In genomic region chr13:23463631-23464030, GRCh38 we compare ENCODE assay signal across 20 cellular contexts. TPM values are rescaled to one million over a fixed set of nuclear protein-coding genes. Genes with fewer than 3 reads are reported as not detected.
DNase-seq lines count a peak whose midpoint lies in the region; ATAC-seq, FAIRE-seq and TF ChIP-seq lines count a peak whose summit lies in the region.
"Had no signal": no experiment of that assay in that cellular context is flagged by ENCODE, and none has a peak within 500 bp of the region (broad histone marks: within the 10 kb centered on the region; RNA-seq: fewer than 3 reads in every experiment).

No MANE protein-coding gene starts in this region.

- no peaks in the 10 kb centered on the region for H4K20me1 ChIP-seq in IMR-90 (ENCODE audit: insufficient read depth, low read length)
- no peaks in the 10 kb centered on the region for H4K20me1 ChIP-seq in astrocyte (ENCODE audit: insufficient read depth, low read length)
- no peaks in the 10 kb centered on the region for H4K20me1 ChIP-seq in neural progenitor cell (ENCODE audit: low read depth)

- POLR2A ChIA-PET in IMR-90 (lab: Charles Lee; ENCODE audit: unreplicated experiment) (no interaction called here), WTC11 (lab: Charles Lee) (no interaction called here)

- H3K27ac Mint-ChIP-seq in astrocyte (ENCODE audit: unreplicated experiment) (peak overlapping the region; percentile 56), neural progenitor cell (peak overlapping the region; percentile 2), WTC11 (no peak overlapping the region)
- H3K27ac Mint-ChIP-seq: CD8-positive, alpha-beta T cell had no signal

- no peak overlapping the region for H3K4me3 ChIP-seq in AG10803 (ENCODE audit: low read length)
- no peak overlapping the region for H3K4me3 ChIP-seq in IMR-90 (ENCODE audit: insufficient read depth, low read depth, low read length)
- no peak overlapping the region for H3K4me3 ChIP-seq in astrocyte (ENCODE audit: insufficient read depth, low read depth, low read length)
- no peak overlapping the region for H3K4me3 ChIP-seq in neural progenitor cell
- no peak overlapping the region for H3K4me3 ChIP-seq in SJCRH30
- H3K4me3 ChIP-seq: K562 had no signal

- no peak overlapping the region for H3K56ac ChIP-seq in IMR-90 (ENCODE audit: extremely low read depth, insufficient read depth, low read length)

- no peak overlapping the region for H4K8ac ChIP-seq in IMR-90 (ENCODE audit: low read depth in 2 of 2, low read length in 2 of 2)

- peak; percentile 41 for DNase-seq in AG10803 (ENCODE audit: low read depth)
- DNase-seq in IMR-90, result no peak
- DNase-seq in astrocyte (ENCODE audit: low read depth), result peak; percentile 54
- no peak for DNase-seq in neural progenitor cell (ENCODE audit: low spot score)
- DNase-seq in SJCRH30, result no peak
- no peak for DNase-seq in COLO668 (lab: John Stamatoyannopoulos, UW; ENCODE audit: unreplicated experiment)
- DNase-seq in WTC11 (ENCODE audit: low spot score), result no peak
- DNase-seq: BE2C; CD8-positive, alpha-beta T cell; H7; NCI-H1694 treated with DMSO at 0.1 percent for 48 hours; NCI-H2107; NCI-H2227 treated with DMSO at 0.1 percent for 48 hours; NCI-H510A treated with DMSO at 0.1 percent for 48 hours; NCI-H774 had no signal

- TF ChIP-seq RAD21 in IMR-90 (IDR thresholded peaks at IDR 0.05; ENCODE audit: low read length), result no peak

- H3K36me3 Mint-ChIP-seq in astrocyte (ENCODE audit: low read depth, unreplicated experiment) (no peaks in the 10 kb centered on the region), neural progenitor cell (no peaks in the 10 kb centered on the region), WTC11 (no peaks in the 10 kb centered on the region)
- H3K36me3 Mint-ChIP-seq: CD8-positive, alpha-beta T cell had no signal

- H3K9me1 ChIP-seq in IMR-90 (ENCODE audit: insufficient read depth, low read length), result peaks cover 7% of the 10 kb centered on the region

- H3K9ac ChIP-seq in IMR-90 (ENCODE audit: low read depth, low read length), result no peak overlapping the region
- H3K9ac ChIP-seq in astrocyte (ENCODE audit: low read length), result peak overlapping the region; percentile 13
- no peak overlapping the region for H3K9ac ChIP-seq in neural progenitor cell

- no peak overlapping the region for H2BK120ac ChIP-seq in IMR-90 (ENCODE audit: low read depth, low read length)

- no peak overlapping the region for H2AK9ac ChIP-seq in IMR-90 (replicated peaks; ENCODE audit: low read depth, low read length, poor library complexity)

- no peak overlapping the region for H2BK5ac ChIP-seq in IMR-90 (ENCODE audit: low read depth, low read length, poor library complexity, severe bottlenecking)

- intact Hi-C loops in IMR-90 (cut with micrococcal nuclease), result no loop called here

- H3K4me2 ChIP-seq in IMR-90 (ENCODE audit: low read depth, low read length) (no peak overlapping the region), astrocyte (ENCODE audit: low read length) (no peak overlapping the region), neural progenitor cell (no peak overlapping the region)

- no TSS peak for BruUV-seq in IMR-90 (replicated peaks; lab: Mats Ljungman, UMichigan)

- ATAC-seq in IMR-90 (ENCODE audit: low read depth) (no peak), HG02973 (IDR thresholded peaks at IDR 0.05; ENCODE audit: unreplicated experiment) (no peak), WTC11 (no peak)
- ATAC-seq: CD8-positive, alpha-beta T cell; K562; Right ventricle myocardium inferior had no signal

- H3K79me2 ChIP-seq in astrocyte (ENCODE audit: insufficient read depth, low read length), result no peaks in the 10 kb centered on the region
- H3K79me2 ChIP-seq in neural progenitor cell (ENCODE audit: low read depth), result no peaks in the 10 kb centered on the region

- FAIRE-seq in astrocyte (lab: Jason Lieb, UNC), result no peak
- FAIRE-seq: D721Med, K562, RCC 7860 had no signal

- H2AFZ ChIP-seq in IMR-90 (replicated peaks; ENCODE audit: low read length, poor library complexity), result no peak overlapping the region
- H2AFZ ChIP-seq in astrocyte (ENCODE audit: low read depth, low read length), result no peak overlapping the region
- H2AFZ ChIP-seq in neural progenitor cell (replicated peaks), result no peak overlapping the region

- no peak overlapping the region for H4K5ac ChIP-seq in IMR-90 (ENCODE audit: low read depth, low read length)

- H2BK20ac ChIP-seq in IMR-90 (ENCODE audit: low read depth, low read length), result peak overlapping the region; percentile 32; the same call in 1 of the 2 replicates

- H3K27ac ChIP-seq in IMR-90 (ENCODE audit: insufficient read depth, low read length), result no peak overlapping the region
- peak overlapping the region; percentile 39 for H3K27ac ChIP-seq in astrocyte (ENCODE audit: low read depth, low read length)
- H3K27ac ChIP-seq in neural progenitor cell, result no peak overlapping the region
- H3K27ac ChIP-seq in SJCRH30, result no peak overlapping the region

- in situ Hi-C loops in IMR-90 (cut with MboI; ENCODE audit: low sequenced_read_pairs), result no loop called here

- H3K4me1 Mint-ChIP-seq in astrocyte (ENCODE audit: low read depth, unreplicated experiment) (peaks cover 15% of the 10 kb centered on the region), neural progenitor cell (peaks cover 7% of the 10 kb centered on the region), WTC11 (peaks cover 13% of the 10 kb centered on the region)

- H3K4me1 ChIP-seq in IMR-90 (ENCODE audit: control insufficient read depth, insufficient read depth, low read length) (peaks cover 14% of the 10 kb centered on the region), astrocyte (ENCODE audit: insufficient read depth, low read length) (peaks cover 21% of the 10 kb centered on the region), neural progenitor cell (peaks cover 3% of the 10 kb centered on the region), SJCRH30 (peaks cover 7% of the 10 kb centered on the region)

- H3K79me1 ChIP-seq in IMR-90 (ENCODE audit: low read depth in 1 of 2, low read length in 2 of 2), result peaks cover 0 to 8% of the 10 kb centered on the region in 2 experiments; a peak in 2 of 4 replicates

- H3K4me3 Mint-ChIP-seq in astrocyte (ENCODE audit: unreplicated experiment), result no peak overlapping the region
- H3K4me3 Mint-ChIP-seq in neural progenitor cell, result no peak overlapping the region
- no peak overlapping the region for H3K4me3 Mint-ChIP-seq in WTC11
- H3K4me3 Mint-ChIP-seq: CD8-positive, alpha-beta T cell had no signal

- no peak overlapping the region for H3K14ac ChIP-seq in IMR-90 (replicated peaks; ENCODE audit: low read depth, low read length)

- CTCF ChIA-PET in IMR-90 (lab: Yijun Ruan, JAX), result no interaction called here
- CTCF ChIA-PET in WTC11 (lab: Charles Lee), result no interaction called here

- H3K9me3 ChIP-seq in IMR-90 (ENCODE audit: control insufficient read depth, insufficient read depth, low read length) (no peaks in the 10 kb centered on the region), astrocyte (ENCODE audit: insufficient read depth, low read depth, low read length) (no peaks in the 10 kb centered on the region), neural progenitor cell (ENCODE audit: low read depth) (no peaks in the 10 kb centered on the region), SJCRH30 (replicated peaks) (no peaks in the 10 kb centered on the region)
- H3K9me3 ChIP-seq: BE2C had no signal

- no peak overlapping the region for H3K18ac ChIP-seq in IMR-90 (ENCODE audit: low read depth, low read length)

- H3K23ac ChIP-seq in IMR-90 (ENCODE audit: low read depth, low read length), result no peak overlapping the region

- no peaks in the 10 kb centered on the region for H3K36me3 ChIP-seq in IMR-90 (ENCODE audit: control insufficient read depth, insufficient read depth, low read length)
- no peaks in the 10 kb centered on the region for H3K36me3 ChIP-seq in astrocyte (ENCODE audit: insufficient read depth, low read length)
- no peaks in the 10 kb centered on the region for H3K36me3 ChIP-seq in neural progenitor cell
- H3K36me3 ChIP-seq in SJCRH30, result no peaks in the 10 kb centered on the region
- H3K36me3 ChIP-seq: BE2C had no signal

- H3K9me3 Mint-ChIP-seq in astrocyte (ENCODE audit: unreplicated experiment) (no peaks in the 10 kb centered on the region), neural progenitor cell (peaks cover 6% of the 10 kb centered on the region), WTC11 (peaks cover 10% of the 10 kb centered on the region)
- H3K9me3 Mint-ChIP-seq: CD8-positive, alpha-beta T cell had no signal

- peaks cover 3% of the 10 kb centered on the region for H3K27me3 Mint-ChIP-seq in astrocyte (ENCODE audit: low read depth, unreplicated experiment)
- peaks cover 3% of the 10 kb centered on the region for H3K27me3 Mint-ChIP-seq in neural progenitor cell (ENCODE audit: insufficient read depth, low read depth)
- peaks cover 25% of the 10 kb centered on the region for H3K27me3 Mint-ChIP-seq in WTC11 (ENCODE audit: low read depth)

- peaks cover 20% of the 10 kb centered on the region for H3F3A ChIP-seq in neural progenitor cell (ENCODE audit: low read depth)

- 100% methylated on average over 1 of the region's 3 CpGs; no CpG with 5 or more reads in 1 of the 2 experiments for WGBS in IMR-90 (ENCODE audit: extremely low coverage in 2 of 2, insufficient read length in 1 of 2), 2 experiments

- H2AK5ac ChIP-seq in IMR-90 (ENCODE audit: low read depth, low read length), result peak overlapping the region; percentile 17; the same call in 1 of the 2 replicates

- no peak for TF ChIP-seq CTCF in AG10803 (conservative IDR thresholded peaks at IDR 0.05; ENCODE audit: low read length)
- TF ChIP-seq CTCF in IMR-90 (conservative IDR thresholded peaks at IDR 0.05; ENCODE audit: low read depth, low read length), result no peak
- no peak for TF ChIP-seq CTCF in astrocyte (IDR thresholded peaks at IDR 0.05; ENCODE audit: insufficient read depth, low read depth, low read length)
- TF ChIP-seq CTCF in neural progenitor cell (IDR thresholded peaks at IDR 0.05), result no peak
- no peak for TF ChIP-seq CTCF in WTC11 (IDR thresholded peaks at IDR 0.05)

- H4K91ac ChIP-seq in IMR-90 (ENCODE audit: insufficient read depth, low read depth, low read length), result no peak overlapping the region

- dilution Hi-C loops in IMR-90 (cut with HindIII; ENCODE audit: low sequenced_read_pairs, unreplicated experiment), result no loop called here

- no peak overlapping the region for H3K4ac ChIP-seq in IMR-90 (ENCODE audit: low read depth, low read length)

- H3K27me3 ChIP-seq in IMR-90 (ENCODE audit: control insufficient read depth, insufficient read depth, low read length) (no peaks in the 10 kb centered on the region), astrocyte (ENCODE audit: insufficient read depth, low read length) (no peaks in the 10 kb centered on the region), neural progenitor cell (peaks cover 19% of the 10 kb centered on the region), SJCRH30 (no peaks in the 10 kb centered on the region)
- H3K27me3 ChIP-seq: BE2C had no signal

- TF ChIP-seq POLR2A in IMR-90 (IDR thresholded peaks at IDR 0.05; ENCODE audit: low read depth, low read length), result no peak

- peak overlapping the region; percentile 38; the same call in 1 of the 3 replicates for H2BK15ac ChIP-seq in IMR-90 (ENCODE audit: low read depth, low read length)

RNA-seq across cellular contexts. Expression of gene SACS, which starts 30.1 kb away (rescaled TPM):
- 121 and 174 TPM in 2 replicates for total RNA-seq in IMR-90 (2012; rRNA removed)
- polyA plus RNA-seq in IMR-90 (2012; rRNA removed), result 12.1 and 14.7 TPM in 2 replicates
- polyA plus RNA-seq in IMR-90 (2012; cell fraction: cytosol; rRNA removed), result 5.2 and 9.7 TPM in 2 replicates
- polyA plus RNA-seq in IMR-90 (2012; cell fraction: nucleus; rRNA removed; ENCODE audit: low replicate concordance), result 12.1 and 25.9 TPM in 2 replicates
- total RNA-seq in astrocyte, result 78.8 and 79.4 TPM in 2 replicates
- total RNA-seq in neural progenitor cell (ENCODE audit: low replicate concordance), result 58.1 and 77.7 TPM in 2 replicates
- 87.2 and 107 TPM in 2 replicates for total RNA-seq in SJCRH30 (2014; rRNA removed; shearing (Covaris generic))
- total RNA-seq in WTC11 (2021), result 30.5 to 35.2 TPM (median 30.8 TPM) in 3 replicates

Comparison
In these comparisons a context has a peak if more than half of its experiments do, and no peak if none do; other contexts are left out.
1. DNase-seq: peak in AG10803 (single experiment) and astrocyte (single experiment); none in IMR-90 (single experiment), neural progenitor cell (single experiment), SJCRH30 (0 of 2), COLO668 (single experiment) and WTC11 (single experiment).